In genomic region chr10:75865413-75865812, GRCh38 we compare ENCODE assay signal across 26 cellular contexts.
"Had no signal": no experiment of that assay in that cellular context is flagged by ENCODE, and none has a peak within 500 bp of the region (broad histone marks: within the 10 kb centered on the region; RNA-seq: fewer than 3 reads in every experiment).

No MANE protein-coding gene starts in this region.

- H3K36me3 Mint-ChIP-seq: memory B cell; naive thymus-derived CD4-positive, alpha-beta T cell; natural killer cell treated with Interleukin-12 subunit alpha and Interleukin-12 subunit beta and Interleukin-15 and Interleukin-18, amount 100 ng/mL, for 72 hours; stimulated activated naive B cell treated with anti-CD40 and anti-IgM and Interleukin-4, amounts not matched to agents 10 μg/mL and 1 μg/mL and 100 μg/mL, for 72 hours had no signal

- ATAC-seq: left colon; mucosa of descending colon; naive thymus-derived CD4-positive, alpha-beta T cell; natural killer cell treated with Interleukin-12 subunit alpha and Interleukin-12 subunit beta and Interleukin-15 and Interleukin-18, amount 100 ng/mL, for 72 hours; sciatic nerve; stimulated activated naive B cell treated with anti-CD40 and anti-IgM and Interleukin-4, amounts not matched to agents 10 μg/mL and 1 μg/mL and 100 μg/mL, for 72 hours; stimulated activated naive CD8-positive, alpha-beta T cell treated with anti-CD3 and anti-CD28 coated beads, Interleukin-15, Interleukin-2, amounts not matched to agents 100 U/mL and 50 U/mL, for 24 hours had no signal

- H3K4me3 Mint-ChIP-seq: memory B cell; naive thymus-derived CD4-positive, alpha-beta T cell; natural killer cell treated with Interleukin-12 subunit alpha and Interleukin-12 subunit beta and Interleukin-15 and Interleukin-18, amount 100 ng/mL, for 72 hours; stimulated activated naive B cell treated with anti-CD40 and anti-IgM and Interleukin-4, amounts not matched to agents 10 μg/mL and 1 μg/mL and 100 μg/mL, for 72 hours had no signal

- H3K4me3 ChIP-seq: left ventricle myocardium inferior, lung, mucosa of descending colon, ovary, right atrium auricular region, skin epidermis, stomach, testis, thyroid gland, transverse colon, upper lobe of left lung, vagina had no signal

- H3K4me1 Mint-ChIP-seq: memory B cell; naive thymus-derived CD4-positive, alpha-beta T cell; stimulated activated naive B cell treated with anti-CD40 and anti-IgM and Interleukin-4, amounts not matched to agents 10 μg/mL and 1 μg/mL and 100 μg/mL, for 72 hours had no signal

- H3K27me3 ChIP-seq: ovary, right atrium auricular region, stomach, testis, thyroid gland, transverse colon, upper lobe of left lung, vagina had no signal

- H3K27ac Mint-ChIP-seq: memory B cell; naive thymus-derived CD4-positive, alpha-beta T cell; natural killer cell treated with Interleukin-12 subunit alpha and Interleukin-12 subunit beta and Interleukin-15 and Interleukin-18, amount 100 ng/mL, for 72 hours; progenitor cell of endocrine pancreas; stimulated activated naive B cell treated with anti-CD40 and anti-IgM and Interleukin-4, amounts not matched to agents 10 μg/mL and 1 μg/mL and 100 μg/mL, for 72 hours had no signal

- H3K36me3 ChIP-seq: left ventricle myocardium inferior, ovary, right atrium auricular region, stomach, thyroid gland, transverse colon, upper lobe of left lung, vagina had no signal

- H3K4me1 ChIP-seq: left ventricle myocardium inferior, right atrium auricular region, stomach, testis, transverse colon, upper lobe of left lung, vagina had no signal

- H3K9me3 ChIP-seq: left ventricle myocardium inferior, mucosa of descending colon, ovary, right atrium auricular region, stomach, testis, thyroid gland, transverse colon, upper lobe of left lung, vagina had no signal

- FAIRE-seq: kidney had no signal

- H3K9me3 Mint-ChIP-seq: memory B cell; natural killer cell treated with Interleukin-12 subunit alpha and Interleukin-12 subunit beta and Interleukin-15 and Interleukin-18, amount 100 ng/mL, for 72 hours; stimulated activated naive B cell treated with anti-CD40 and anti-IgM and Interleukin-4, amounts not matched to agents 10 μg/mL and 1 μg/mL and 100 μg/mL, for 72 hours had no signal

- DNase-seq: kidney; left colon; left ventricle myocardium inferior; midbrain; mucosa of descending colon; naive thymus-derived CD4-positive, alpha-beta T cell; ovary; stimulated activated CD4-positive, alpha-beta T cell treated with anti-CD3 and anti-CD28 coated beads, Interleukin-12 subunit alpha, Interleukin-12 subunit beta, amount 100 ng/mL, for 4 hours; stimulated activated CD4-positive, alpha-beta T cell treated with anti-CD3 and anti-CD28 coated beads, Interleukin-15, amount 100 ng/mL, for 24 hours; stimulated activated CD4-positive, alpha-beta T cell treated with anti-CD3 and anti-CD28 coated beads, Interleukin-2, amount 100 ng/mL, for 24 hours; stimulated activated CD4-positive, alpha-beta T cell treated with anti-CD3 and anti-CD28 coated beads, Interleukin-4, amount 100 ng/mL, for 1 hour; stimulated activated naive B cell treated with anti-CD40 and anti-IgM and Interleukin-4, amounts not matched to agents 10 μg/mL and 1 μg/mL and 100 μg/mL, for 72 hours; stimulated activated naive CD8-positive, alpha-beta T cell treated with anti-CD3 and anti-CD28 coated beads, Interleukin-15, Interleukin-2, amounts not matched to agents 100 U/mL and 50 U/mL, for 24 hours; stomach; testis; thyroid gland; transverse colon; upper lobe of left lung had no signal

- H3K27me3 Mint-ChIP-seq: memory B cell; stimulated activated naive B cell treated with anti-CD40 and anti-IgM and Interleukin-4, amounts not matched to agents 10 μg/mL and 1 μg/mL and 100 μg/mL, for 72 hours had no signal

- H3K27ac ChIP-seq: left ventricle myocardium inferior, ovary, right atrium auricular region, skin epidermis, stomach, testis, thyroid gland, transverse colon, upper lobe of left lung, vagina had no signal
